ENCODE assay signal across 16 cellular contexts in genomic region chr10:45444976-45445898, GRCh38.
DNase-seq lines count a peak whose midpoint lies in the region; ATAC-seq and TF ChIP-seq lines count a peak whose summit lies in the region.
"Had no signal": no experiment of that assay in that cellular context is flagged by ENCODE, and none has a peak within 500 bp of the region (broad histone marks: within the 10 kb centered on the region; RNA-seq: fewer than 3 reads in every experiment).

No MANE protein-coding gene starts in this region.

- H3K4me1 ChIP-seq in Panc1 (ENCODE audit: control insufficient read depth, insufficient read depth, low read length): no peaks in the 10 kb centered on the region
- H3K4me1 ChIP-seq in neutrophil (ENCODE audit: control insufficient read depth in 1 of 2, insufficient read depth in 1 of 2, low read depth in 1 of 2, low read length in 1 of 2): peaks cover under 1 to 3% of the 10 kb centered on the region in 2 experiments
- H3K4me1 ChIP-seq: testis had no signal

- BruUV-seq in Panc1 (replicated peaks; lab: Mats Ljungman, UMichigan): TSS peak; percentile 46

- intact Hi-C loops in Panc1 (cut with micrococcal nuclease; ENCODE audit: unreplicated experiment) (no loop called here), Right ventricle myocardium superior (cut with DNase I) (no loop called here)

- no peaks in the 10 kb centered on the region for H3K27me3 ChIP-seq in Panc1 (ENCODE audit: control insufficient read depth, insufficient read depth, low read length)
- H3K27me3 ChIP-seq in neutrophil: no peaks in the 10 kb centered on the region
- H3K27me3 ChIP-seq: BLaER1, brain microvascular endothelial cell, testis had no signal

- POLR2A ChIA-PET in Panc1 (lab: Charles Lee): no interaction called here

- TF ChIP-seq CTCF in Panc1 (IDR thresholded peaks at IDR 0.05) (no peak), neutrophil (IDR thresholded peaks at IDR 0.05) (no peak)

- ATAC-seq in Panc1 (no peak), Right ventricle myocardium superior (ENCODE audit: poor library complexity) (peak; percentile 94), GM21360 (IDR thresholded peaks at IDR 0.05; ENCODE audit: unreplicated experiment) (no peak), GM21786 (IDR thresholded peaks at IDR 0.05; ENCODE audit: unreplicated experiment) (no peak)
- ATAC-seq: naive thymus-derived CD8-positive, alpha-beta T cell; sciatic nerve had no signal

- H3K27ac ChIP-seq in Panc1 (ENCODE audit: low read length) (no peak overlapping the region), neutrophil (peak overlapping the region; percentile 51)
- H3K27ac ChIP-seq: BLaER1, brain microvascular endothelial cell, testis had no signal

- in situ Hi-C loops in Panc1 (cut with HindIII; ENCODE audit: low pct_unique_long_range_greater_than_20kb, low sequenced_read_pairs): no loop called here

- CTCF ChIA-PET in Panc1 (lab: Charles Lee): no interaction called here

- H3K36me3 ChIP-seq in Panc1 (ENCODE audit: control insufficient read depth, insufficient read depth, low read length) (no peaks in the 10 kb centered on the region), neutrophil (peaks cover 81% of the 10 kb centered on the region)
- H3K36me3 ChIP-seq: brain microvascular endothelial cell had no signal

- H3K9me3 ChIP-seq in Panc1 (ENCODE audit: control insufficient read depth, insufficient read depth, low read depth, low read length): no peaks in the 10 kb centered on the region
- no peaks in the 10 kb centered on the region for H3K9me3 ChIP-seq in neutrophil
- H3K9me3 ChIP-seq: BLaER1, testis had no signal

- DNase-seq in Panc1 (ENCODE audit: low read depth, low spot score) (no peak), Right ventricle myocardium superior (no peak), superior temporal gyrus (ENCODE audit: extremely low spot score) (peak; percentile 46), NCI-H128 (lab: John Stamatoyannopoulos, UW; ENCODE audit: unreplicated experiment) (no peak)
- DNase-seq: activated CD4-positive, alpha-beta T cell treated with anti-CD3 and anti-CD28 coated beads, Interleukin-2, amount 10 ng/mL, durations not matched to agents 7 days and 5 days; activated naive CD4-positive, alpha-beta T cell treated with anti-CD3 and anti-CD28 coated beads, Interleukin-2, amount 50 U/mL, for 16 hours; brain microvascular endothelial cell; naive thymus-derived CD8-positive, alpha-beta T cell; NCI-H2029 treated with DMSO at 0.1 percent for 48 hours; NCI-H510A treated with DMSO at 0.1 percent for 48 hours; testis had no signal

- H3K4me3 ChIP-seq in Panc1 (ENCODE audit: low read depth in 2 of 2, low read length in 2 of 2): no peak overlapping the region
- no peak overlapping the region for H3K4me3 ChIP-seq in neutrophil (ENCODE audit: low read depth in 1 of 2, low read length in 1 of 2)
- H3K4me3 ChIP-seq: BLaER1, testis had no signal
